In the genomic region with DNA sequence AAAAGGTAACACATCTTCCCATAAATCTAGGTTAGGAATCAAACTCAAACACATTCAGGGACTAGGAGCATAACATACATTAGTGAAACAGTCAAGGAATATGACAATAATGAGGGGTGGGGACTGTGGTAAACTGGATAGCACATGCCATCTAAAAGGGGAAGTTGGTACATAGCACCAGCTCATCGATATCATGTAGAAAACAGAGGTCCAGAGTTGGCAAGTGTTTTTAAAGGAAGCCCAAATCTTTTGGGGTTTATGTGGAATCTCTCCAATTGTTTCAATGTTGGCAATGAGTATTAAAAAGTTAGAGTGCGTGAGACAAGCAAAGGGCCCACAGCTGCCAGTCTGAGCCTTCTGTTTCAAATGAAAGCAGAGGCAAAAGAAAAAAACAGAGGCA, we compare ENCODE assay signal across 1 cellular context.
TF ChIP-seq lines count a peak whose summit lies in the region.

No MANE protein-coding gene starts in this region.

TF ChIP-seq in A549, 52 proteins besides CTCF, POLR2A, EP300 and RAD21 (continued from another document):
- no peak for TF ChIP-seq BCL3 (IDR thresholded peaks at IDR 0.05)
